In the genomic region with DNA sequence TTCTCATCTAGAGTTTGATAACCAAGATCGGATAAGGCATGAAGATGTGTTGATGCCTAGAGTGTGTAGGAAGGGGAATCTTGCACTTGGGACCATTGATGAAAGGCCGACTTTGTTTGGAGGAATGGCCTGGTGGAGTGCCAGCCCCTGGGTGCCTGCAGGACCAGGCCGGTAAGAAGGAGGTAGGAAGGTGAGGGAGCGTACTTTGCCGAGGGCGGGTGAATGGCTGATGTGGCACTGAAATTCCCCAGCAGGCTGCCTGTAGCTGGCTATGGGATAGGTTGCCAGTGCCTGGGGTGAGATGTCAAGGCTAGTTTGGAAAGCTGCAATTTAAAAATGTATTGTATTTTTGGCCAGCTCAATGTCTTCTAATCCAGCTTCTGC, we compare ENCODE assay signal across 27 cellular contexts.
DNase-seq lines count a peak whose midpoint lies in the region; ATAC-seq and TF ChIP-seq lines count a peak whose summit lies in the region.
"Had no signal": no experiment of that assay in that cellular context is flagged by ENCODE, and none has a peak within 500 bp of the region (broad histone marks: within the 10 kb centered on the region; RNA-seq: fewer than 3 reads in every experiment).

No MANE protein-coding gene starts in this region.

- no peaks in the 10 kb centered on the region; the same call in 2 of the 3 replicates for H3K9me3 Mint-ChIP-seq in GM23338
- no peaks in the 10 kb centered on the region for H3K9me3 Mint-ChIP-seq in activated CD4-positive, alpha-beta memory T cell treated with anti-CD3 and anti-CD28 coated beads for 36 hours
- H3K9me3 Mint-ChIP-seq: activated B cell treated with CpG ODN at 0.5 μM for 24 hours had no signal

- H3K4me2 ChIP-seq in GM23338 (no peak overlapping the region), OCI-LY7 (ENCODE audit: low read length) (no peak overlapping the region)

- H3F3A ChIP-seq in GM23338 (replicated peaks; ENCODE audit: low read depth) = no peaks in the 10 kb centered on the region

- H3K4me1 Mint-ChIP-seq in GM23338 = peaks cover 13% of the 10 kb centered on the region
- peaks cover 9% of the 10 kb centered on the region for H3K4me1 Mint-ChIP-seq in activated CD4-positive, alpha-beta memory T cell treated with anti-CD3 and anti-CD28 coated beads for 36 hours (ENCODE audit: low read depth)

- H3K4me3 Mint-ChIP-seq in GM23338 = no peak overlapping the region
- H3K4me3 Mint-ChIP-seq in activated CD4-positive, alpha-beta memory T cell treated with anti-CD3 and anti-CD28 coated beads for 36 hours = no peak overlapping the region
- H3K4me3 Mint-ChIP-seq: activated B cell treated with CpG ODN at 0.5 μM for 24 hours; activated CD8-positive, alpha-beta memory T cell treated with anti-CD3 and anti-CD28 coated beads, Interleukin-2, amount 10 ng/mL, durations not matched to agents 7 days and 5 days; stimulated activated naive CD8-positive, alpha-beta T cell treated with anti-CD3 and anti-CD28 coated beads, Interleukin-15, amount 100 ng/mL, for 72 hours had no signal

- H3K79me2 ChIP-seq in GM23338 (replicated peaks; ENCODE audit: insufficient read depth) (no peaks in the 10 kb centered on the region), OCI-LY7 (ENCODE audit: insufficient read depth, low read depth, low read length) (no peaks in the 10 kb centered on the region)

- BruUV-seq in OCI-LY7 (replicated peaks; lab: Mats Ljungman, UMichigan) = no TSS peak

- H3K9me2 ChIP-seq in GM23338 (ENCODE audit: insufficient read depth) (peaks cover 3% of the 10 kb centered on the region; the same call in 1 of the 2 replicates), OCI-LY7 (ENCODE audit: insufficient read depth, low read length) (no peaks in the 10 kb centered on the region; the same call in 1 of the 2 replicates)

- POLR2A ChIA-PET in OCI-LY7 (lab: Charles Lee) = interaction anchor here (0.6 kb wide), 2 partner anchors 129 to 697 kb away, joined by 3 read pairs; no protein-coding TSS in a partner anchor
- POLR2A ChIA-PET in activated CD4-positive, alpha-beta memory T cell treated with anti-CD3 and anti-CD28 coated beads for 36 hours (lab: Charles Lee) = no interaction called here

- H3K27ac ChIP-seq in GM23338 (ENCODE audit: low read depth) = no peak overlapping the region
- H3K27ac ChIP-seq in breast epithelium = peak overlapping the region; percentile 39 to 70
- peak overlapping the region; percentile 39 to 48 (median 44) for H3K27ac ChIP-seq in gastroesophageal sphincter
- H3K27ac ChIP-seq in stomach = peak overlapping the region in 4 of 5 donors; percentile 14 to 63 (median 38)
- no peak overlapping the region for H3K27ac ChIP-seq in OCI-LY7 (ENCODE audit: low read depth, low read length, poor library complexity, severe bottlenecking)
- H3K27ac ChIP-seq: SJSA1, transverse colon had no signal

- TF ChIP-seq EP300 in gastroesophageal sphincter (IDR thresholded peaks at IDR 0.05) (no peak), stomach (IDR thresholded peaks at IDR 0.05) (no peak)

- H3K27me3 ChIP-seq in GM23338 (ENCODE audit: insufficient read depth) (no peaks in the 10 kb centered on the region), breast epithelium (no peaks in the 10 kb centered on the region), gastroesophageal sphincter (no peaks in the 10 kb centered on the region), stomach (no peaks in the 10 kb centered on the region)
- H3K27me3 ChIP-seq: SJSA1, transverse colon had no signal

- H2AFZ ChIP-seq in GM23338 (peak overlapping the region; percentile 21; the same call in 1 of the 2 replicates), OCI-LY7 (ENCODE audit: low read length) (no peak overlapping the region)

- peak; percentile 53 for ATAC-seq in GM23338
- no peak for ATAC-seq in gastroesophageal sphincter
- ATAC-seq: activated CD8-positive, alpha-beta memory T cell treated with anti-CD3 and anti-CD28 coated beads, Interleukin-2, amount 10 ng/mL, durations not matched to agents 7 days and 5 days; GM12878; HepG2; right cardiac atrium; stimulated activated naive CD8-positive, alpha-beta T cell treated with anti-CD3 and anti-CD28 coated beads, Interleukin-15, amount 100 ng/mL, for 72 hours had no signal

- no peak for TF ChIP-seq CTCF in GM23338 (conservative IDR thresholded peaks at IDR 0.05; ENCODE audit: low read depth in 2 of 2)
- no peak for TF ChIP-seq CTCF in breast epithelium (IDR thresholded peaks at IDR 0.05)
- no peak for TF ChIP-seq CTCF in gastroesophageal sphincter (IDR thresholded peaks at IDR 0.05)
- no peak for TF ChIP-seq CTCF in stomach (IDR thresholded peaks at IDR 0.05)
- no peak for TF ChIP-seq CTCF in OCI-LY7 (conservative IDR thresholded peaks at IDR 0.05; ENCODE audit: low read length)

- intact Hi-C loops in breast epithelium (cut with DNase I; ENCODE audit: low total_unique reads) (no loop called here), stomach (cut with DNase I; ENCODE audit: low total_unique reads) (no loop called here), OCI-LY7 (cut with micrococcal nuclease; ENCODE audit: unreplicated experiment) (no loop called here)
- intact Hi-C loops in activated CD4-positive, alpha-beta memory T cell treated with anti-CD3 and anti-CD28 coated beads for 36 hours (cut with micrococcal nuclease) = no loop called here

- TF ChIP-seq POLR2A in breast epithelium (IDR thresholded peaks at IDR 0.05) (no peak), gastroesophageal sphincter (IDR thresholded peaks at IDR 0.05) (no peak), stomach (IDR thresholded peaks at IDR 0.05) (no peak)

- H3K36me3 ChIP-seq in GM23338 (ENCODE audit: insufficient read depth) (no peaks in the 10 kb centered on the region), breast epithelium (no peaks in the 10 kb centered on the region), gastroesophageal sphincter (no peaks in the 10 kb centered on the region), stomach (no peaks in the 10 kb centered on the region), OCI-LY7 (ENCODE audit: insufficient read depth, low read length) (no peaks in the 10 kb centered on the region)
- H3K36me3 ChIP-seq: HAP-1, SJSA1, transverse colon had no signal

- H3K27me3 Mint-ChIP-seq in GM23338 (ENCODE audit: insufficient read depth, low read depth, poor library complexity) = peaks cover 2% of the 10 kb centered on the region
- no peaks in the 10 kb centered on the region for H3K27me3 Mint-ChIP-seq in activated CD4-positive, alpha-beta memory T cell treated with anti-CD3 and anti-CD28 coated beads for 36 hours
- H3K27me3 Mint-ChIP-seq: activated B cell treated with CpG ODN at 0.5 μM for 24 hours; activated CD8-positive, alpha-beta memory T cell treated with anti-CD3 and anti-CD28 coated beads, Interleukin-2, amount 10 ng/mL, durations not matched to agents 7 days and 5 days; stimulated activated naive CD8-positive, alpha-beta T cell treated with anti-CD3 and anti-CD28 coated beads, Interleukin-15, amount 100 ng/mL, for 72 hours had no signal

- no peak overlapping the region for H3K27ac Mint-ChIP-seq in GM23338
- no peak overlapping the region for H3K27ac Mint-ChIP-seq in activated CD4-positive, alpha-beta memory T cell treated with anti-CD3 and anti-CD28 coated beads for 36 hours
- H3K27ac Mint-ChIP-seq: activated B cell treated with CpG ODN at 0.5 μM for 24 hours; activated CD8-positive, alpha-beta memory T cell treated with anti-CD3 and anti-CD28 coated beads, Interleukin-2, amount 10 ng/mL, durations not matched to agents 7 days and 5 days; stimulated activated naive CD8-positive, alpha-beta T cell treated with anti-CD3 and anti-CD28 coated beads, Interleukin-15, amount 100 ng/mL, for 72 hours had no signal

- 63 to 91% methylated on average over 4 to 6 of the region's 6 CpGs for WGBS in gastroesophageal sphincter (ENCODE audit: low coverage in 1 of 2), 2 donors
- WGBS in stomach, 5 donors = 38 to 69% (median 57%) methylated on average over 6 of the region's 6 CpGs

- no peaks in the 10 kb centered on the region for H4K20me1 ChIP-seq in GM23338 (replicated peaks; ENCODE audit: insufficient read depth)
- no peaks in the 10 kb centered on the region for H4K20me1 ChIP-seq in OCI-LY7 (ENCODE audit: insufficient read depth, low read length)

- no peaks in the 10 kb centered on the region for H3K9me3 ChIP-seq in breast epithelium
- no peaks in the 10 kb centered on the region for H3K9me3 ChIP-seq in gastroesophageal sphincter
- no peaks in the 10 kb centered on the region for H3K9me3 ChIP-seq in stomach
- no peaks in the 10 kb centered on the region for H3K9me3 ChIP-seq in OCI-LY7 (ENCODE audit: low read length)
- H3K9me3 ChIP-seq: HAP-1, SJSA1, transverse colon had no signal

- H3K4me1 ChIP-seq in GM23338 (ENCODE audit: insufficient read depth) = no peaks in the 10 kb centered on the region
- no peaks in the 10 kb centered on the region for H3K4me1 ChIP-seq in breast epithelium
- H3K4me1 ChIP-seq in gastroesophageal sphincter = peaks cover 0 to 19% (median 3%) of the 10 kb centered on the region in 3 donors
- H3K4me1 ChIP-seq in stomach = peaks cover 0 to 28% (median 11%) of the 10 kb centered on the region in 4 donors
- no peaks in the 10 kb centered on the region for H3K4me1 ChIP-seq in OCI-LY7 (ENCODE audit: insufficient read depth, low read length, poor library complexity, severe bottlenecking)
- H3K4me1 ChIP-seq: HAP-1 had no signal

- H3K36me3 Mint-ChIP-seq in GM23338 (ENCODE audit: low read depth) = no peaks in the 10 kb centered on the region
- no peaks in the 10 kb centered on the region for H3K36me3 Mint-ChIP-seq in activated CD4-positive, alpha-beta memory T cell treated with anti-CD3 and anti-CD28 coated beads for 36 hours

- CTCF ChIA-PET in OCI-LY7 (lab: Charles Lee; ENCODE audit: unreplicated experiment) = no interaction called here
- CTCF ChIA-PET in activated CD4-positive, alpha-beta memory T cell treated with anti-CD3 and anti-CD28 coated beads for 36 hours (lab: Charles Lee) = no interaction called here

- DNase-seq in GM23338 (ENCODE audit: low spot score) = no peak
- DNase-seq in breast epithelium (ENCODE audit: low spot score in 2 of 2) = peak in 1 of 2 donors; percentile 53
- peak; percentile 31 for DNase-seq in stomach
- no peak for DNase-seq in NCI-H524 treated with DMSO at 0.1 percent for 48 hours (lab: John Stamatoyannopoulos, UW)
- DNase-seq in OCI-LY7 (ENCODE audit: low spot score) = no peak
- no peak for DNase-seq in OCI-M2 (lab: John Stamatoyannopoulos, UW; ENCODE audit: unreplicated experiment)
- DNase-seq in activated CD4-positive, alpha-beta memory T cell treated with anti-CD3 and anti-CD28 coated beads for 36 hours = no peak
- DNase-seq: activated B cell treated with CpG ODN at 0.5 μM for 24 hours; activated CD4-positive, alpha-beta T cell treated with anti-CD3 and anti-CD28 coated beads, Interleukin-2, amount 50 U/mL, for 1 hour; activated CD8-positive, alpha-beta memory T cell treated with anti-CD3 and anti-CD28 coated beads, Interleukin-2, amount 10 ng/mL, durations not matched to agents 7 days and 5 days; activated T-cell treated with anti-CD3 and anti-CD28 coated beads, Interleukin-2, amount 50 U/mL, for 48 hours; cerebellar nuclear complex; Karpas-422; left ventricle myocardium superior; NCI-H146; NCI-H226; NCI-H748 treated with DMSO at 0.1 percent for 48 hours; posterior cingulate gyrus; stimulated activated CD4-positive, alpha-beta T cell treated with anti-CD3 and anti-CD28 coated beads, Interleukin-2, amount 100 ng/mL, for 48 hours; stimulated activated naive CD8-positive, alpha-beta T cell treated with anti-CD3 and anti-CD28 coated beads, Interleukin-15, amount 100 ng/mL, for 72 hours; transverse colon had no signal

- no peak overlapping the region for H3K4me3 ChIP-seq in GM23338
- H3K4me3 ChIP-seq in breast epithelium = peak overlapping the region in 1 of 3 donors; percentile 29
- no peak overlapping the region for H3K4me3 ChIP-seq in gastroesophageal sphincter
- H3K4me3 ChIP-seq in stomach = no peak overlapping the region
- H3K4me3 ChIP-seq in OCI-LY7 (ENCODE audit: low read depth, low read length, poor library complexity, severe bottlenecking) = no peak overlapping the region
- H3K4me3 ChIP-seq: GM12878, HAP-1, SJSA1, transverse colon had no signal

Comparison
In these comparisons a context has a peak if more than half of its experiments do, and no peak if none do; other contexts are left out.
1. H3K27ac ChIP-seq: peak in breast epithelium (2 of 2), gastroesophageal sphincter (4 of 4) and stomach (4 of 5); none in GM23338 (single experiment) and OCI-LY7 (single experiment).